Comparison of ENCODE assay signal across 24 cellular contexts in the genomic region with DNA sequence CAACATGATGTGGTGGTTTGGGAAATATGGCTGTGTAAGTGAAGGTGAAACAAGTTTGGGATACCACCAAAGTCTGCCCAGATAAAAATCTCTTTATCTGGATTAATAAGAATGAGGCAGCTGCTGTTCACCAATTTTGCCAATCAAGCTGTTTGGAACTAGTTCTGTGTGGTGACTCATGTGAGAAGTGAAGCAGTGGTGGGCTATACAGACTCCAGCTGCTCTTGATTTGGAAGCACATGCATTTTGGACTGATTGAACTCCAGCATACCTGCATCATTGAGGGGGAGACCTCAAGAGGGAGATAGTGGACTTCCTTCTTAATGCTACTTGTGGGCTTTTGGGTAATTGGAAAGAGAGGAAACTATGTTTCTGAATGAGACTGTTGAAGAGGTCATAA.
"Had no signal": no experiment of that assay in that cellular context is flagged by ENCODE, and none has a peak within 500 bp of the region (broad histone marks: within the 10 kb centered on the region; RNA-seq: fewer than 3 reads in every experiment).

No MANE protein-coding gene starts in this region.

- H3K27ac Mint-ChIP-seq: activated CD4-positive, alpha-beta memory T cell treated with anti-CD3 and anti-CD28 coated beads, Interleukin-2, amount 10 ng/mL, durations not matched to agents 7 days and 5 days; activated CD4-positive, alpha-beta T cell treated with anti-CD3 and anti-CD28 coated beads, Interleukin-2, amount 10 ng/mL, durations not matched to agents 7 days and 5 days; activated T-cell treated with anti-CD3 and anti-CD28 coated beads, Interleukin-2, amount 50 U/mL, for 24 hours; mesothelial cell of epicardium; stimulated activated naive CD8-positive, alpha-beta T cell treated with anti-CD3 and anti-CD28 coated beads, Interleukin-15, Interleukin-2, amounts not matched to agents 100 ng/mL and 50 ng/mL, for 24 hours; WTC11 had no signal

- H3K36me3 Mint-ChIP-seq: WTC11 had no signal

- H3K27me3 Mint-ChIP-seq: activated CD4-positive, alpha-beta memory T cell treated with anti-CD3 and anti-CD28 coated beads, Interleukin-2, amount 10 ng/mL, durations not matched to agents 7 days and 5 days; activated CD4-positive, alpha-beta T cell treated with anti-CD3 and anti-CD28 coated beads, Interleukin-2, amount 10 ng/mL, durations not matched to agents 7 days and 5 days; activated T-cell treated with anti-CD3 and anti-CD28 coated beads, Interleukin-2, amount 50 U/mL, for 24 hours; stimulated activated naive CD8-positive, alpha-beta T cell treated with anti-CD3 and anti-CD28 coated beads, Interleukin-15, Interleukin-2, amounts not matched to agents 100 ng/mL and 50 ng/mL, for 24 hours had no signal

- H3K4me3 Mint-ChIP-seq: activated CD4-positive, alpha-beta memory T cell treated with anti-CD3 and anti-CD28 coated beads, Interleukin-2, amount 10 ng/mL, durations not matched to agents 7 days and 5 days; activated CD4-positive, alpha-beta T cell treated with anti-CD3 and anti-CD28 coated beads, Interleukin-2, amount 10 ng/mL, durations not matched to agents 7 days and 5 days; activated T-cell treated with anti-CD3 and anti-CD28 coated beads, Interleukin-2, amount 50 U/mL, for 24 hours; mesothelial cell of epicardium; naive thymus-derived CD8-positive, alpha-beta T cell; neural crest cell; stimulated activated naive CD8-positive, alpha-beta T cell treated with anti-CD3 and anti-CD28 coated beads, Interleukin-15, Interleukin-2, amounts not matched to agents 100 ng/mL and 50 ng/mL, for 24 hours; WTC11 had no signal

- H3K27me3 ChIP-seq: gastrocnemius medialis, heart left ventricle, pancreas, spleen had no signal

- H3K4me1 Mint-ChIP-seq: activated CD4-positive, alpha-beta memory T cell treated with anti-CD3 and anti-CD28 coated beads, Interleukin-2, amount 10 ng/mL, durations not matched to agents 7 days and 5 days; neural crest cell had no signal

- H3K27ac ChIP-seq: gastrocnemius medialis, heart left ventricle, pancreas, prostate gland, spleen, thoracic aorta had no signal

- DNase-seq: activated CD4-positive, alpha-beta memory T cell treated with anti-CD3 and anti-CD28 coated beads, Interleukin-2, amount 10 ng/mL, durations not matched to agents 7 days and 5 days; activated CD4-positive, alpha-beta T cell treated with anti-CD3 and anti-CD28 coated beads for 1 hour; activated CD4-positive, alpha-beta T cell treated with anti-CD3 and anti-CD28 coated beads, Interleukin-2, amount 10 ng/mL, durations not matched to agents 7 days and 5 days; activated CD8-positive, alpha-beta memory T cell treated with anti-CD3 and anti-CD28 coated beads, Interleukin-2, amount 50 U/mL, for 48 hours; activated gamma-delta T cell treated with Interleukin-2 at 50 U/mL for 16 hours; activated naive CD4-positive, alpha-beta T cell treated with anti-CD3 and anti-CD28 coated beads, Interleukin-2, amount 50 U/mL, for 16 hours; activated T-cell treated with anti-CD3 and anti-CD28 coated beads, Interleukin-2, amount 50 U/mL, for 24 hours; amniotic stem cell; caudate nucleus; gastrocnemius medialis; heart left ventricle; naive thymus-derived CD8-positive, alpha-beta T cell; nucleus accumbens; pancreas; spleen; stimulated activated CD4-positive, alpha-beta T cell treated with anti-CD3 and anti-CD28 coated beads, Interleukin-2, amount 100 ng/mL, for 48 hours; T-helper 2 cell; trophoblast cell had no signal

- H3K9me3 ChIP-seq: gastrocnemius medialis, heart left ventricle, pancreas, prostate gland, spleen, thoracic aorta had no signal

- ATAC-seq: gastrocnemius medialis; heart left ventricle; naive thymus-derived CD8-positive, alpha-beta T cell; pancreas; WTC11 had no signal

- H3K9me3 Mint-ChIP-seq: activated T-cell treated with anti-CD3 and anti-CD28 coated beads, Interleukin-2, amount 50 U/mL, for 24 hours had no signal

- H3K4me3 ChIP-seq: gastrocnemius medialis, heart left ventricle, pancreas, prostate gland, spleen, thoracic aorta had no signal

- H3K4me1 ChIP-seq: gastrocnemius medialis, heart left ventricle, pancreas, prostate gland, spleen had no signal

- H3K36me3 ChIP-seq: gastrocnemius medialis, heart left ventricle, pancreas, prostate gland, spleen, thoracic aorta had no signal
